ENCODE assay signal across 12 cellular contexts in genomic region chr6:1485678-1486077, GRCh38.
DNase-seq lines count a peak whose midpoint lies in the region; ATAC-seq and TF ChIP-seq lines count a peak whose summit lies in the region.
"Had no signal": no experiment of that assay in that cellular context is flagged by ENCODE, and none has a peak within 500 bp of the region (broad histone marks: within the 10 kb centered on the region; RNA-seq: fewer than 3 reads in every experiment).

No MANE protein-coding gene starts in this region.

- H3K27me3 ChIP-seq in MG63, result no peaks in the 10 kb centered on the region
- H3K27me3 ChIP-seq: cardiac muscle cell had no signal

- DNase-seq in AG20443 (ENCODE audit: low spot score), result peak; percentile 89
- DNase-seq in MG63, result peak; percentile 73
- peak; percentile 90 for DNase-seq in choroid plexus epithelial cell (ENCODE audit: low read depth)
- DNase-seq in lung microvascular endothelial cell (ENCODE audit: low read depth in 2 of 2), result peak; percentile 6 to 87
- DNase-seq in T-helper 2 cell treated with Interferon-gamma antibody and Interleukin-4, amounts not matched to agents 5 μg/mL and 100 μg/mL, for 36 hours (ENCODE audit: low spot score), result no peak
- no peak for DNase-seq in C1 segment of cervical spinal cord (lab: John Stamatoyannopoulos, UW)
- DNase-seq in NOMO-1 treated with DMSO at 0.1 percent for 48 hours (lab: John Stamatoyannopoulos, UW; ENCODE audit: unreplicated experiment), result no peak
- DNase-seq: CD8-positive, alpha-beta T cell; hypothalamus had no signal

- H3K9me3 ChIP-seq in MG63, result no peaks in the 10 kb centered on the region

- H3K36me3 ChIP-seq in MG63, result no peaks in the 10 kb centered on the region
- H3K36me3 ChIP-seq: cardiac muscle cell had no signal

- no peaks in the 10 kb centered on the region for H3K36me3 Mint-ChIP-seq in T-helper 2 cell treated with Interferon-gamma antibody and Interleukin-4, amounts not matched to agents 5 μg/mL and 100 μg/mL, for 36 hours (ENCODE audit: low read depth)
- H3K36me3 Mint-ChIP-seq: CD8-positive, alpha-beta T cell had no signal

- H3K4me3 Mint-ChIP-seq in T-helper 2 cell treated with Interferon-gamma antibody and Interleukin-4, amounts not matched to agents 5 μg/mL and 100 μg/mL, for 36 hours, result no peak overlapping the region
- H3K4me3 Mint-ChIP-seq: CD8-positive, alpha-beta T cell; stimulated activated naive CD8-positive, alpha-beta T cell treated with anti-CD3 and anti-CD28 coated beads, Interleukin-15, Interleukin-2, amounts not matched to agents 100 ng/mL and 50 ng/mL, for 24 hours had no signal

- no peaks in the 10 kb centered on the region for H3K9me3 Mint-ChIP-seq in T-helper 2 cell treated with Interferon-gamma antibody and Interleukin-4, amounts not matched to agents 5 μg/mL and 100 μg/mL, for 36 hours
- H3K9me3 Mint-ChIP-seq: CD8-positive, alpha-beta T cell; stimulated activated naive CD8-positive, alpha-beta T cell treated with anti-CD3 and anti-CD28 coated beads, Interleukin-15, Interleukin-2, amounts not matched to agents 100 ng/mL and 50 ng/mL, for 24 hours had no signal

- H3K4me3 ChIP-seq in MG63, result no peak overlapping the region
- H3K4me3 ChIP-seq in choroid plexus epithelial cell (ENCODE audit: low read depth, low read length), result no peak overlapping the region
- H3K4me3 ChIP-seq: cardiac muscle cell had no signal

- no peak overlapping the region for H3K27ac Mint-ChIP-seq in T-helper 2 cell treated with Interferon-gamma antibody and Interleukin-4, amounts not matched to agents 5 μg/mL and 100 μg/mL, for 36 hours
- H3K27ac Mint-ChIP-seq: CD8-positive, alpha-beta T cell; stimulated activated naive CD8-positive, alpha-beta T cell treated with anti-CD3 and anti-CD28 coated beads, Interleukin-15, Interleukin-2, amounts not matched to agents 100 ng/mL and 50 ng/mL, for 24 hours had no signal

- no peak for TF ChIP-seq CTCF in choroid plexus epithelial cell (conservative IDR thresholded peaks at IDR 0.05; ENCODE audit: low read depth, low read length)

- no peaks in the 10 kb centered on the region for H3K4me1 Mint-ChIP-seq in T-helper 2 cell treated with Interferon-gamma antibody and Interleukin-4, amounts not matched to agents 5 μg/mL and 100 μg/mL, for 36 hours (ENCODE audit: low read depth)

- no peak for ATAC-seq in GM18873 (IDR thresholded peaks at IDR 0.05; ENCODE audit: low FRiP score, unreplicated experiment)
- ATAC-seq: CD8-positive, alpha-beta T cell had no signal

- no peaks in the 10 kb centered on the region for H3K27me3 Mint-ChIP-seq in T-helper 2 cell treated with Interferon-gamma antibody and Interleukin-4, amounts not matched to agents 5 μg/mL and 100 μg/mL, for 36 hours (ENCODE audit: low read depth)

Comparison
In these comparisons a context has a peak if more than half of its experiments do, and no peak if none do; other contexts are left out.
1. DNase-seq: peak in AG20443 (single experiment), MG63 (single experiment), choroid plexus epithelial cell (single experiment) and lung microvascular endothelial cell (2 of 2); none in T-helper 2 cell treated with Interferon-gamma antibody and Interleukin-4, amounts not matched to agents 5 μg/mL and 100 μg/mL, for 36 hours (single experiment), C1 segment of cervical spinal cord (0 of 14) and NOMO-1 treated with DMSO at 0.1 percent for 48 hours (single experiment).